Comparison of ENCODE assay signal across 8 cellular contexts in the genomic region with DNA sequence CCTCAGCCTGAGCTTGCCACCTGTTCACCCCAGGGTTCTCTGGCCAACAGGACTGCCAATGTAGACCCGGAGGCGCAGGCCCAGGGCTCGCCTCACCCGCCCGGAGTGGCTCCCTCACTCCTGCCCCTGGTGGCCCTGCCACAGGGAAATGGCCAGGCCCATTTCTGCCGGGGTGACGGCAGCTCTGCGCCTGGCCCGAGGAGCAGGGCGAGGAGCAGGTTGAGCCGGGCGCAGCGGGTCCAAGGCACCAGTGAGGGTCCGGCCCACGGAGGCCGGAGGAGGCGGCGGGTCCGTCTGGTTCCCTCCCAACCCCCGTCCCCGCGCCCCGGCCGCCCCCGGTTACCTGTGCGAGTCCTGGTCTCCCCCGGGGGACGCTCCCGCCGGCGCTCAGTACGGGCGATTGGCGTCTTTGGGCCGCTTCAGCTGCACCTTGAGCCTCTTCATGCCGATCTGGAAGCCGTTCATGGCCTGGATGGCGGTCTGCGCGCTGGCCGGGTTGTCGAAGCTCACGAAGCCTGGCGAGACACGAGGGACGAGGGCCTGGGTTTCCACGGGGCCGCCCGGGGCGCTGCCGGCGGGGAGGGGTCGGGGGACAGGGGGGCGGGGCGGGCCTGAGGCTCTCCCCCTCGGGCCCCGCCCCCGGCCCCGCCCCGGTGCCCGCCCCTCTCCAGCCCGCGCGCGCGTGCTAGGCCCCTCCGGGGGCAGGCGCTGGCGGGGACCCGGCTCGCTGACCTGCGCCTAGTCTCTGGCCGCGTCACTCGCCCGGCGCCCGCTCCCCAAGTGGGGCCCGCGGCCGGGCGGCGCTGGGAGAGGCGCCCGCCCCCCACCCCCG.
DNase-seq lines count a peak whose midpoint lies in the region; ATAC-seq and TF ChIP-seq lines count a peak whose summit lies in the region.

No MANE protein-coding gene starts in this region.

- H3K36me3 ChIP-seq in Karpas-422 (ENCODE audit: insufficient read depth, low read length) (no peaks in the 10 kb centered on the region), parathyroid adenoma (ENCODE audit: control insufficient read depth, insufficient read depth, low read length) (no peaks in the 10 kb centered on the region)

- no peaks in the 10 kb centered on the region for H3K4me1 ChIP-seq in Karpas-422 (ENCODE audit: low read length)
- H3K4me1 ChIP-seq in parathyroid adenoma, result peaks cover 6% of the 10 kb centered on the region

- peak overlapping the region; percentile 35 for H3K4me2 ChIP-seq in Karpas-422 (ENCODE audit: low read depth, low read length, poor library complexity, severe bottlenecking)
- no peak overlapping the region for H3K4me2 ChIP-seq in parathyroid adenoma (ENCODE audit: low read length)

- DNase-seq in EL, result peak; percentile 14
- no peak for DNase-seq in Karpas-422
- DNase-seq in epithelial cell of esophagus (ENCODE audit: low read depth), result peak; percentile 9
- DNase-seq in MV-4-11 (lab: John Stamatoyannopoulos, UW), result no peak

- no peaks in the 10 kb centered on the region for H4K20me1 ChIP-seq in Karpas-422 (ENCODE audit: insufficient read depth, low read depth, low read length)

- no peaks in the 10 kb centered on the region for H3K9me2 ChIP-seq in Karpas-422 (replicated peaks; ENCODE audit: insufficient read depth, low read length)

- no peak overlapping the region for H3K9ac ChIP-seq in Karpas-422 (ENCODE audit: low read length)
- peak overlapping the region; percentile 46 for H3K9ac ChIP-seq in parathyroid adenoma

- ATAC-seq in HG02763 (IDR thresholded peaks at IDR 0.05; ENCODE audit: unreplicated experiment) (no peak), GM18861 (IDR thresholded peaks at IDR 0.05; ENCODE audit: unreplicated experiment) (no peak), GM21367 (IDR thresholded peaks at IDR 0.05; ENCODE audit: unreplicated experiment) (no peak)

- H3K27me3 ChIP-seq in Karpas-422 (ENCODE audit: low read length) (no peaks in the 10 kb centered on the region), parathyroid adenoma (ENCODE audit: control insufficient read depth, insufficient read depth, low read length) (no peaks in the 10 kb centered on the region)

- TF ChIP-seq CTCF in epithelial cell of esophagus (IDR thresholded peaks at IDR 0.05; ENCODE audit: insufficient read depth, low read depth, low read length, missing control alignments) (no peak), parathyroid adenoma (IDR thresholded peaks at IDR 0.05) (no peak)

- H3K4me3 ChIP-seq in Karpas-422 (ENCODE audit: low read length) (no peak overlapping the region), epithelial cell of esophagus (ENCODE audit: low read length) (peak overlapping the region; percentile 21), parathyroid adenoma (ENCODE audit: low read depth, low read length) (peak overlapping the region; percentile 16)

- no peak overlapping the region for H3K27ac ChIP-seq in Karpas-422 (ENCODE audit: low read length)
- peak overlapping the region; percentile 47 for H3K27ac ChIP-seq in parathyroid adenoma

- H3K79me2 ChIP-seq in Karpas-422 (ENCODE audit: low read length) (no peaks in the 10 kb centered on the region), parathyroid adenoma (no peaks in the 10 kb centered on the region)

- H2AFZ ChIP-seq in Karpas-422 (ENCODE audit: low read length), result no peak overlapping the region
- peak overlapping the region; percentile 99 for H2AFZ ChIP-seq in parathyroid adenoma

- H3K9me3 ChIP-seq in Karpas-422 (ENCODE audit: low read length) (no peaks in the 10 kb centered on the region), parathyroid adenoma (ENCODE audit: control insufficient read depth, low read length) (no peaks in the 10 kb centered on the region)

Comparison
In these comparisons a context has a peak if more than half of its experiments do, and no peak if none do; other contexts are left out.
1. DNase-seq: peak in EL (single experiment) and epithelial cell of esophagus (single experiment); none in Karpas-422 (single experiment) and MV-4-11 (single experiment).